ENCODE assay signal across 7 cellular contexts in the genomic region with DNA sequence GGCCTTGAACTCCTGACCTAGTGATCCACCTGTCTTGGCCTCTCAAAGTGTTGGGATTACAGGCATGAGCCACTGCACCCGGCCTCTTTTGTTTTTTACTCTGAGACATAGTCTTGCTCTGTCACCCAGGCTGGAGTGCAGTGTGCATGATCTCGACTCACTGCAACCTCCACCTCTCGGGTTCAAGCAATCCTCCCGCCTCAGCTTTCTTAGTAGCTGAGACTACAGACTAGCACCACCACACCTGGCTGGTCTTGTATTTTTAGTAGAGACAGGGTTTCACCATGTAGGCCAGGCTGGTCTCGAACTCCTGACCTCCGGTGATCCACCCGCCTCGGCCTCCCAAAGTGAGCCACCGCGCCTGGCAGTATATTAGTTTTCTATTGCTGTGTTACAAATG. TPM values are rescaled to one million over a fixed set of nuclear protein-coding genes. Genes with fewer than 3 reads are reported as not detected.
DNase-seq lines count a peak whose midpoint lies in the region; ATAC-seq and TF ChIP-seq lines count a peak whose summit lies in the region.
"Not testable (repeated sequence)": the region's sequence is repeated elsewhere in the genome, so short reads cannot be mapped to it uniquely, and the experiment has no call there.

No MANE protein-coding gene starts in this region.

- BruUV-seq in PC-3 (replicated peaks; lab: Mats Ljungman, UMichigan), result not testable (repeated sequence)

- POLR2A ChIA-PET in PC-3 (lab: Charles Lee; ENCODE audit: unreplicated experiment), result not testable (repeated sequence)
- POLR2A ChIA-PET in activated CD8-positive, alpha-beta T cell treated with anti-CD3 and anti-CD28 coated beads for 36 hours (lab: Charles Lee), result interaction anchor here (2.1 to 5.6 kb wide), 7 partner anchors 10 to 87 kb away, joined by 7 to 26 read pairs (median 11); no protein-coding TSS in a partner anchor

- not testable (repeated sequence) for H3K9me3 ChIP-seq in CD4-positive, CD25-positive, alpha-beta regulatory T cell (ENCODE audit: control insufficient read depth in 2 of 2, low read length in 2 of 2); PC-3 (ENCODE audit: low read length)

- H3K4me1 Mint-ChIP-seq in CD4-positive, CD25-positive, alpha-beta regulatory T cell, result peaks cover 22 to 70% (median 40%) of the 10 kb centered on the region in 4 donors
- H3K4me1 Mint-ChIP-seq in activated CD8-positive, alpha-beta T cell treated with anti-CD3 and anti-CD28 coated beads for 36 hours (ENCODE audit: low read depth), result peaks cover 78% of the 10 kb centered on the region
- peaks cover 44% of the 10 kb centered on the region for H3K4me1 Mint-ChIP-seq in activated T-helper 17 cell treated with anti-CD3 and anti-CD28 coated beads, Interleukin-2, amount 50 U/mL, for 72 hours
- peaks cover 70% of the 10 kb centered on the region for H3K4me1 Mint-ChIP-seq in activated naive CD8-positive, alpha-beta T cell treated with anti-CD3 and anti-CD28 coated beads for 36 hours

- not testable (repeated sequence) for H3K36me3 ChIP-seq in CD4-positive, CD25-positive, alpha-beta regulatory T cell (ENCODE audit: control insufficient read depth, insufficient read depth, low read length); PC-3 (ENCODE audit: low read depth, low read length)

- H3K4me2 ChIP-seq in PC-3 (ENCODE audit: low read length), result not testable (repeated sequence)

- peak overlapping the region; percentile 72 to 97 (median 91) for H3K27ac Mint-ChIP-seq in CD4-positive, CD25-positive, alpha-beta regulatory T cell
- H3K27ac Mint-ChIP-seq in activated CD8-positive, alpha-beta T cell treated with anti-CD3 and anti-CD28 coated beads for 36 hours, result peak overlapping the region; percentile 36
- H3K27ac Mint-ChIP-seq in activated T-helper 17 cell treated with anti-CD3 and anti-CD28 coated beads, Interleukin-2, amount 50 U/mL, for 72 hours, result peak overlapping the region; percentile 95
- H3K27ac Mint-ChIP-seq in activated naive CD8-positive, alpha-beta T cell treated with anti-CD3 and anti-CD28 coated beads for 36 hours, result peak overlapping the region; percentile 13

- not testable (repeated sequence) for H3K9me3 Mint-ChIP-seq in CD4-positive, CD25-positive, alpha-beta regulatory T cell; activated CD8-positive, alpha-beta T cell treated with anti-CD3 and anti-CD28 coated beads for 36 hours; activated T-helper 17 cell treated with anti-CD3 and anti-CD28 coated beads, Interleukin-2, amount 50 U/mL, for 72 hours; activated naive CD8-positive, alpha-beta T cell treated with anti-CD3 and anti-CD28 coated beads for 36 hours

- H3K27ac ChIP-seq in CD4-positive, CD25-positive, alpha-beta regulatory T cell (ENCODE audit: insufficient read depth, low read length, poor library complexity, severe bottlenecking); PC-3 (ENCODE audit: low read length): not testable (repeated sequence)
- peak overlapping the region; percentile 78 for H3K27ac ChIP-seq in epithelial cell of prostate

- not testable (repeated sequence) for H4K20me1 ChIP-seq in PC-3 (ENCODE audit: low read length)

- not testable (repeated sequence) for H3F3A ChIP-seq in PC-3 (ENCODE audit: low read length, unreplicated experiment)

- not testable (repeated sequence) for H3K27me3 Mint-ChIP-seq in CD4-positive, CD25-positive, alpha-beta regulatory T cell; activated CD8-positive, alpha-beta T cell treated with anti-CD3 and anti-CD28 coated beads for 36 hours; activated T-helper 17 cell treated with anti-CD3 and anti-CD28 coated beads, Interleukin-2, amount 50 U/mL, for 72 hours; activated naive CD8-positive, alpha-beta T cell treated with anti-CD3 and anti-CD28 coated beads for 36 hours

- ATAC-seq in CD4-positive, CD25-positive, alpha-beta regulatory T cell (ENCODE audit: low read depth in 2 of 2); PC-3; activated CD8-positive, alpha-beta T cell treated with anti-CD3 and anti-CD28 coated beads for 36 hours; activated T-helper 17 cell treated with anti-CD3 and anti-CD28 coated beads, Interleukin-2, amount 50 U/mL, for 72 hours (replicated peaks): not testable (repeated sequence)

- H3K4me3 Mint-ChIP-seq in CD4-positive, CD25-positive, alpha-beta regulatory T cell, result peak overlapping the region in 2 of 4 donors; percentile 5 to 10
- H3K4me3 Mint-ChIP-seq in activated CD8-positive, alpha-beta T cell treated with anti-CD3 and anti-CD28 coated beads for 36 hours; activated naive CD8-positive, alpha-beta T cell treated with anti-CD3 and anti-CD28 coated beads for 36 hours: not testable (repeated sequence)
- H3K4me3 Mint-ChIP-seq in activated T-helper 17 cell treated with anti-CD3 and anti-CD28 coated beads, Interleukin-2, amount 50 U/mL, for 72 hours, result peak overlapping the region; percentile 75

- not testable (repeated sequence) for H3K4me3 ChIP-seq in CD4-positive, CD25-positive, alpha-beta regulatory T cell (ENCODE audit: low read depth, low read length); PC-3 (ENCODE audit: low read length)

- H3K4me1 ChIP-seq in CD4-positive, CD25-positive, alpha-beta regulatory T cell (ENCODE audit: control insufficient read depth, insufficient read depth, low read length, poor library complexity, severe bottlenecking), result peaks cover 27% of the 10 kb centered on the region
- peaks cover 22% of the 10 kb centered on the region for H3K4me1 ChIP-seq in PC-3 (ENCODE audit: insufficient read depth, low read length)

- H3K79me2 ChIP-seq in PC-3 (ENCODE audit: low read length), result peaks cover 15% of the 10 kb centered on the region

- not testable (repeated sequence) for DNase-seq in CD4-positive, CD25-positive, alpha-beta regulatory T cell; PC-3; activated naive CD8-positive, alpha-beta T cell treated with anti-CD3 and anti-CD28 coated beads for 36 hours; epithelial cell of prostate (ENCODE audit: low read depth, low spot score)
- DNase-seq in activated CD8-positive, alpha-beta T cell treated with anti-CD3 and anti-CD28 coated beads for 36 hours, result peak; percentile 23
- DNase-seq in stimulated activated CD4-positive, alpha-beta T cell treated with anti-CD3 and anti-CD28 coated beads, Interleukin-1b, Interleukin-23, amount 100 ng/mL, for 48 hours, result peak; percentile 32

- intact Hi-C loops in PC-3 (cut with micrococcal nuclease), result not testable (repeated sequence)
- intact Hi-C loops in activated CD8-positive, alpha-beta T cell treated with anti-CD3 and anti-CD28 coated beads for 36 hours (cut with micrococcal nuclease), result loop anchor here (5.0 kb wide), 1 partner anchor 34 kb away; no protein-coding TSS in a partner anchor

- not testable (repeated sequence) for TF ChIP-seq CTCF in PC-3 (conservative IDR thresholded peaks at IDR 0.05; ENCODE audit: low read depth, low read length); activated CD8-positive, alpha-beta T cell treated with anti-CD3 and anti-CD28 coated beads for 36 hours (IDR thresholded peaks at IDR 0.05)

- H2AFZ ChIP-seq in PC-3 (ENCODE audit: low read length), result not testable (repeated sequence)

- not testable (repeated sequence) for H3K27me3 ChIP-seq in CD4-positive, CD25-positive, alpha-beta regulatory T cell (ENCODE audit: control insufficient read depth, insufficient read depth, low read length); PC-3 (ENCODE audit: low read length)

- CTCF ChIA-PET in PC-3 (lab: Charles Lee), result not testable (repeated sequence)
- CTCF ChIA-PET in activated CD8-positive, alpha-beta T cell treated with anti-CD3 and anti-CD28 coated beads for 36 hours (lab: Charles Lee), result interaction anchor here (0.6 to 7.0 kb wide), 19 partner anchors 11 to 287 kb away, joined by 3 to 119 read pairs (median 7); a partner anchor contains a TSS

- peak overlapping the region; percentile 75; the same call in 1 of the 2 replicates for H3K9ac ChIP-seq in PC-3 (ENCODE audit: low read length)

- H3K9me2 ChIP-seq in PC-3 (replicated peaks; ENCODE audit: low read length), result not testable (repeated sequence)

- H3K36me3 Mint-ChIP-seq in CD4-positive, CD25-positive, alpha-beta regulatory T cell, result peaks cover 10% of the 10 kb centered on the region
- peaks cover 38% of the 10 kb centered on the region for H3K36me3 Mint-ChIP-seq in activated CD8-positive, alpha-beta T cell treated with anti-CD3 and anti-CD28 coated beads for 36 hours (ENCODE audit: low read depth)
- H3K36me3 Mint-ChIP-seq in activated T-helper 17 cell treated with anti-CD3 and anti-CD28 coated beads, Interleukin-2, amount 50 U/mL, for 72 hours (ENCODE audit: low read depth), result peaks cover 20% of the 10 kb centered on the region
- peaks cover 42% of the 10 kb centered on the region for H3K36me3 Mint-ChIP-seq in activated naive CD8-positive, alpha-beta T cell treated with anti-CD3 and anti-CD28 coated beads for 36 hours

RNA-seq across cellular contexts. Expression of a gene that starts 11.5 kb away (rescaled TPM):
- 47.9 TPM for total RNA-seq in CD4-positive, CD25-positive, alpha-beta regulatory T cell
- 10 to 100 TPM; 27.3 to 39.5 (median 39.0) TPM for polyA plus RNA-seq in CD4-positive, CD25-positive, alpha-beta regulatory T cell
- total RNA-seq in PC-3 (2014; rRNA removed), result 23.1 and 25.4 TPM in 2 replicates
- total RNA-seq in activated CD8-positive, alpha-beta T cell treated with anti-CD3 and anti-CD28 coated beads for 36 hours, result 10 to 100 TPM; 51.8 to 56.3 TPM
- total RNA-seq in activated T-helper 17 cell treated with anti-CD3 and anti-CD28 coated beads, Interleukin-2, amount 50 U/mL, for 72 hours, result 10 to 100 TPM; 43.0 to 45.4 TPM
- 10 to 100 TPM; 50.1 to 51.1 TPM for total RNA-seq in activated naive CD8-positive, alpha-beta T cell treated with anti-CD3 and anti-CD28 coated beads for 36 hours

RNA-seq across cellular contexts. Expression of a gene that starts 22.2 kb away (rescaled TPM):
- total RNA-seq in CD4-positive, CD25-positive, alpha-beta regulatory T cell, result 44.2 TPM
- polyA plus RNA-seq in CD4-positive, CD25-positive, alpha-beta regulatory T cell, result 10 to 100 TPM; 31.7 to 42.7 (median 37.0) TPM
- total RNA-seq in PC-3 (2014; rRNA removed), result 60.0 and 68.8 TPM in 2 replicates
- 10 to 100 TPM; 80.9 to 89.1 TPM for total RNA-seq in activated CD8-positive, alpha-beta T cell treated with anti-CD3 and anti-CD28 coated beads for 36 hours
- total RNA-seq in activated T-helper 17 cell treated with anti-CD3 and anti-CD28 coated beads, Interleukin-2, amount 50 U/mL, for 72 hours, result 100 to 1,000 TPM in 1 of 2 donors, 10 to 100 TPM in 1; 83.0 to 112 TPM
- 100 to 1,000 TPM; 105 to 110 TPM for total RNA-seq in activated naive CD8-positive, alpha-beta T cell treated with anti-CD3 and anti-CD28 coated beads for 36 hours

Comparison
In these comparisons a context has a peak if more than half of its experiments do, and no peak if none do; other contexts are left out.
1. H3K27ac Mint-ChIP-seq: peak in every context shown above with its lines; median percentile 95 in activated T-helper 17 cell treated with anti-CD3 and anti-CD28 coated beads, Interleukin-2, amount 50 U/mL, for 72 hours; 91 in CD4-positive, CD25-positive, alpha-beta regulatory T cell; 36 in activated CD8-positive, alpha-beta T cell treated with anti-CD3 and anti-CD28 coated beads for 36 hours; 13 in activated naive CD8-positive, alpha-beta T cell treated with anti-CD3 and anti-CD28 coated beads for 36 hours.